16 cellular contexts compared by ENCODE assay signal in genomic region chr16:74844041-74844826, GRCh38.
DNase-seq lines count a peak whose midpoint lies in the region; FAIRE-seq and TF ChIP-seq lines count a peak whose summit lies in the region.
"Had no signal": no experiment of that assay in that cellular context is flagged by ENCODE, and none has a peak within 500 bp of the region (broad histone marks: within the 10 kb centered on the region; RNA-seq: fewer than 3 reads in every experiment).

No MANE protein-coding gene starts in this region.

- H3K9me3 ChIP-seq in HEK293 (ENCODE audit: control insufficient read depth, insufficient read depth, low read depth, low read length) (no peaks in the 10 kb centered on the region), mammary epithelial cell (replicated peaks; ENCODE audit: insufficient read depth, low read length) (no peaks in the 10 kb centered on the region), WERI-Rb-1 (ENCODE audit: severe bottlenecking) (no peaks in the 10 kb centered on the region)
- H3K9me3 ChIP-seq: SJCRH30 had no signal

- TF ChIP-seq CTCF in HEK293 (tag by site-specific recombination; IDR thresholded peaks at IDR 0.05) = no peak
- no peak for TF ChIP-seq CTCF in mammary epithelial cell (conservative IDR thresholded peaks at IDR 0.05 in 1 of 2, IDR thresholded peaks at IDR 0.05 in 1 of 2; ENCODE audit: extremely low read depth in 1 of 2, insufficient read depth in 1 of 2, low read depth in 1 of 2, low read length in 2 of 2)
- no peak for TF ChIP-seq CTCF in WERI-Rb-1 (IDR thresholded peaks at IDR 0.05; ENCODE audit: low read depth, low read length)

- WGBS in mammary epithelial cell (ENCODE audit: low coverage, missing lambda C conversion rate) = 91% methylated on average over 6 of the region's 13 CpGs

- DNase-seq in EL = peak; percentile 7
- DNase-seq in mammary epithelial cell = no peak
- DNase-seq in kidney tubule cell (ENCODE audit: low spot score) = peak; percentile 52
- DNase-seq in GM12892 (ENCODE audit: insufficient read length) = no peak
- DNase-seq in RCC 7860 (ENCODE audit: low spot score) = no peak
- DNase-seq in WERI-Rb-1 = no peak
- DNase-seq: CD4-positive, alpha-beta T cell; DND-41; Karpas-422; NCI-H187 treated with DMSO at 0.1 percent for 48 hours; NCI-H510A; NCI-H82; RPMI8226; SJCRH30 had no signal

- FAIRE-seq in GM12892 (lab: Jason Lieb, UNC) (no peak), RCC 7860 (lab: Jason Lieb, UNC) (no peak)
- FAIRE-seq: HepG2 had no signal

- no TSS peak for BruUV-seq in mammary epithelial cell (replicated peaks; lab: Mats Ljungman, UMichigan)

- H3K27me3 ChIP-seq in mammary epithelial cell (ENCODE audit: insufficient read depth, low read length) (no peaks in the 10 kb centered on the region), WERI-Rb-1 (ENCODE audit: insufficient read depth, low read depth, severe bottlenecking) (no peaks in the 10 kb centered on the region)
- H3K27me3 ChIP-seq: SJCRH30 had no signal

- H3K9ac ChIP-seq in mammary epithelial cell (ENCODE audit: insufficient read depth, low read length) = no peak overlapping the region

- H3K27ac ChIP-seq in HEK293 (ENCODE audit: extremely low read depth, low read depth, low read length) (no peak overlapping the region), mammary epithelial cell (ENCODE audit: insufficient read depth, low read depth, low read length) (no peak overlapping the region), WERI-Rb-1 (no peak overlapping the region)
- H3K27ac ChIP-seq: SJCRH30 had no signal

- no peak overlapping the region for H3K4me3 ChIP-seq in HEK293 (ENCODE audit: low read depth, low read length)
- H3K4me3 ChIP-seq in mammary epithelial cell (replicated peaks in 1 of 3; ENCODE audit: insufficient read depth in 1 of 3, low read depth in 2 of 3, low read length in 3 of 3) = no peak overlapping the region
- no peak overlapping the region for H3K4me3 ChIP-seq in WERI-Rb-1 (ENCODE audit: low read depth, low read length)
- H3K4me3 ChIP-seq: SJCRH30 had no signal

- no peaks in the 10 kb centered on the region for H4K20me1 ChIP-seq in mammary epithelial cell (ENCODE audit: insufficient read depth, low read length)

- dilution Hi-C loops in mammary epithelial cell (cut with HindIII; ENCODE audit: low sequenced_read_pairs) = no loop called here

- no peak for TF ChIP-seq POLR2A in GM12892 (IDR thresholded peaks at IDR 0.05; ENCODE audit: low read depth, low read length)

- H3K4me2 ChIP-seq in mammary epithelial cell (ENCODE audit: insufficient read depth, low read depth, low read length) = peak overlapping the region; percentile 15

- intact Hi-C loops in mammary epithelial cell (cut with micrococcal nuclease) = no loop called here

- POLR2A ChIA-PET in HEK293 (lab: Yijun Ruan, JAX) = no interaction called here

- H3K79me2 ChIP-seq in mammary epithelial cell (ENCODE audit: insufficient read depth, low read length) = no peaks in the 10 kb centered on the region

- H2AFZ ChIP-seq in mammary epithelial cell (ENCODE audit: low read depth, low read length) = no peak overlapping the region

- CTCF ChIA-PET in HEK293 (lab: Yijun Ruan, JAX) = interaction anchor here (2.1 kb wide), 1 partner anchor 19 kb away, joined by 9 read pairs; no protein-coding TSS in a partner anchor
- CTCF ChIA-PET in mammary epithelial cell (lab: Charles Lee; ENCODE audit: low non-redundant PET) = no interaction called here

- in situ Hi-C loops in mammary epithelial cell (cut with MboI; ENCODE audit: low sequenced_read_pairs in 2 of 2) = no loop called here

- H3K36me3 ChIP-seq in HEK293 (ENCODE audit: control insufficient read depth in 2 of 2, insufficient read depth in 1 of 2, low read length in 2 of 2) = no peaks in the 10 kb centered on the region
- H3K36me3 ChIP-seq in mammary epithelial cell (ENCODE audit: insufficient read depth, low read length) = no peaks in the 10 kb centered on the region
- no peaks in the 10 kb centered on the region for H3K36me3 ChIP-seq in WERI-Rb-1
- H3K36me3 ChIP-seq: SJCRH30 had no signal

- no peaks in the 10 kb centered on the region for H3K4me1 ChIP-seq in HEK293 (ENCODE audit: control insufficient read depth, insufficient read depth, low read length)
- peaks cover 8% of the 10 kb centered on the region for H3K4me1 ChIP-seq in mammary epithelial cell (ENCODE audit: insufficient read depth, low read length)
- H3K4me1 ChIP-seq: SJCRH30 had no signal

TF ChIP-seq in HEK293, 187 proteins besides CTCF, POLR2A, EP300 and RAD21:
- no peak for TF ChIP-seq ZSCAN23 (tag by site-specific recombination; IDR thresholded peaks at IDR 0.05)
- 0 out of 2 replicates have a peak, but pooled peaks have one; percentile 19 for TF ChIP-seq ZFHX2 (tag by site-specific recombination; conservative IDR thresholded peaks at IDR 0.05)

Comparison
In these comparisons a context has a peak if more than half of its experiments do, and no peak if none do; other contexts are left out.
1. DNase-seq: peak in EL (single experiment) and kidney tubule cell (single experiment); none in mammary epithelial cell (single experiment), GM12892 (single experiment), RCC 7860 (single experiment) and WERI-Rb-1 (single experiment).